18 cellular contexts compared by ENCODE assay signal in genomic region chr10:78015546-78015945, GRCh38. TPM values are rescaled to one million over a fixed set of nuclear protein-coding genes. Genes with fewer than 3 reads are reported as not detected.
DNase-seq lines count a peak whose midpoint lies in the region; ATAC-seq and TF ChIP-seq lines count a peak whose summit lies in the region.
"Had no signal": no experiment of that assay in that cellular context is flagged by ENCODE, and none has a peak within 500 bp of the region (broad histone marks: within the 10 kb centered on the region; RNA-seq: fewer than 3 reads in every experiment).

No MANE protein-coding gene starts in this region.

- TF ChIP-seq CTCF in left ventricle myocardium inferior (IDR thresholded peaks at IDR 0.05; ENCODE audit: borderline replicate concordance) = no peak
- TF ChIP-seq CTCF in VCaP (conservative IDR thresholded peaks at IDR 0.05) = no peak
- no peak for TF ChIP-seq CTCF in coronary artery (IDR thresholded peaks at IDR 0.05)

- intact Hi-C loops in Right ventricle myocardium inferior (cut with DNase I) = no loop called here
- intact Hi-C loops in left ventricle myocardium inferior (cut with micrococcal nuclease) = no loop called here
- intact Hi-C loops in right cardiac atrium (cut with DNase I) = no loop called here

- H3K4me3 ChIP-seq in left ventricle myocardium inferior (no peak overlapping the region), right cardiac atrium (ENCODE audit: low read length) (no peak overlapping the region), skeletal muscle tissue (ENCODE audit: low read length in 3 of 3) (no peak overlapping the region), coronary artery (no peak overlapping the region)
- H3K4me3 ChIP-seq: BLaER1, HAP-1 had no signal

- WGBS in right cardiac atrium = 73% methylated on average over 5 of the region's 5 CpGs

- H3K4me1 ChIP-seq in left ventricle myocardium inferior (peaks cover 9% of the 10 kb centered on the region), right cardiac atrium (ENCODE audit: control insufficient read depth, insufficient read depth, low read length) (no peaks in the 10 kb centered on the region), skeletal muscle tissue (ENCODE audit: control insufficient read depth in 3 of 3, insufficient read depth in 3 of 3, low read length in 3 of 3) (no peaks in the 10 kb centered on the region)
- H3K4me1 ChIP-seq: BLaER1, Caco-2, HAP-1 had no signal

- H3K27ac ChIP-seq in left ventricle myocardium inferior (replicated peaks) (no peak overlapping the region), VCaP (peak overlapping the region; percentile 98; the same call in 1 of the 2 replicates), right cardiac atrium (ENCODE audit: low read length) (no peak overlapping the region), skeletal muscle tissue (ENCODE audit: low read depth, low read length) (peak overlapping the region; percentile 57), caudate nucleus (ENCODE audit: low read depth, low read length) (no peak overlapping the region), coronary artery (no peak overlapping the region)
- H3K27ac ChIP-seq: 22Rv1, BLaER1, C4-2B had no signal

- H3K36me3 ChIP-seq in left ventricle myocardium inferior (peaks cover 99% of the 10 kb centered on the region), skeletal muscle tissue (ENCODE audit: control insufficient read depth in 3 of 3, insufficient read depth in 3 of 3, low read length in 3 of 3) (peaks cover 40 to 73% (median 71%) of the 10 kb centered on the region in 3 donors)

- ATAC-seq in Right ventricle myocardium inferior (peak; percentile 63), right cardiac atrium (peak; percentile 49 to 56)
- ATAC-seq: CD8-positive, alpha-beta T cell had no signal

- no peak overlapping the region for H3K9ac ChIP-seq in skeletal muscle tissue (ENCODE audit: low read depth in 1 of 3, low read length in 3 of 3)
- H3K9ac ChIP-seq: BLaER1 had no signal

- DNase-seq in Right ventricle myocardium inferior (ENCODE audit: missing footprints) (no peak), left ventricle myocardium inferior (no peak), right cardiac atrium (no peak), caudate nucleus (lab: John Stamatoyannopoulos, UW) (no peak), coronary artery (ENCODE audit: low spot score) (no peak)
- DNase-seq: Caco-2; CD4-positive, CD25-positive, alpha-beta regulatory T cell; CD8-positive, alpha-beta T cell; DMS153; DND-41; GOT3; HFFc6 had no signal

- H3K9me3 ChIP-seq in left ventricle myocardium inferior (replicated peaks) (no peaks in the 10 kb centered on the region), right cardiac atrium (ENCODE audit: control insufficient read depth, low read length) (no peaks in the 10 kb centered on the region), skeletal muscle tissue (ENCODE audit: control insufficient read depth in 3 of 3, low read length in 3 of 3) (no peaks in the 10 kb centered on the region)
- H3K9me3 ChIP-seq: BLaER1, Caco-2, HAP-1 had no signal

- H3K27me3 ChIP-seq in left ventricle myocardium inferior (ENCODE audit: low read depth) (no peaks in the 10 kb centered on the region), right cardiac atrium (ENCODE audit: control insufficient read depth, insufficient read depth) (no peaks in the 10 kb centered on the region), skeletal muscle tissue (ENCODE audit: control insufficient read depth in 3 of 3, insufficient read depth in 3 of 3, low read length in 3 of 3) (no peaks in the 10 kb centered on the region)
- H3K27me3 ChIP-seq: BLaER1 had no signal

RNA-seq across cellular contexts. Expression of gene POLR3A, which starts 13.8 kb away (rescaled TPM):
- 8.2 TPM for total RNA-seq in Right ventricle myocardium inferior
- total RNA-seq in left ventricle myocardium inferior = 8.2 TPM
- total RNA-seq in right cardiac atrium = 10 to 100 TPM in 1 of 4 donors, 1 to 10 TPM in 3; 8.2 to 10.2 (median 9.2) TPM
- polyA plus RNA-seq in right cardiac atrium = 3.9 TPM
- total RNA-seq in skeletal muscle tissue = 18.8 TPM

RNA-seq across cellular contexts. Expression of gene RPS24, which starts 18.1 kb away (rescaled TPM):
- total RNA-seq in Right ventricle myocardium inferior (880 TPM), left ventricle myocardium inferior (829 TPM), right cardiac atrium (1,000 to 10,000 TPM in 1 of 4 donors, 100 to 1,000 TPM in 3; 825 to 1,058 (median 969) TPM), skeletal muscle tissue (2,668 TPM)
- 3,122 TPM for polyA plus RNA-seq in right cardiac atrium

Comparison
In these comparisons a context has a peak if more than half of its experiments do, and no peak if none do; other contexts are left out.
1. H3K27ac ChIP-seq: peak in VCaP (single experiment) and skeletal muscle tissue (single experiment); none in left ventricle myocardium inferior (single experiment), right cardiac atrium (single experiment), caudate nucleus (single experiment) and coronary artery (0 of 2).